ENCODE assay signal across 18 cellular contexts in genomic region chr11:69001301-69002081, GRCh38. TPM values are rescaled to one million over a fixed set of nuclear protein-coding genes. Genes with fewer than 3 reads are reported as not detected.
DNase-seq lines count a peak whose midpoint lies in the region; ATAC-seq and TF ChIP-seq lines count a peak whose summit lies in the region.
"Had no signal": no experiment of that assay in that cellular context is flagged by ENCODE, and none has a peak within 500 bp of the region (broad histone marks: within the 10 kb centered on the region; RNA-seq: fewer than 3 reads in every experiment).

No MANE protein-coding gene starts in this region.

- intact Hi-C loops in esophagus muscularis mucosa (cut with DNase I) = loop anchor here (5.0 kb wide), 1 partner anchor 54 kb away; no protein-coding TSS in a partner anchor

- H3K27me3 ChIP-seq in SJSA1 (replicated peaks) (no peaks in the 10 kb centered on the region), esophagus muscularis mucosa (no peaks in the 10 kb centered on the region), muscle layer of colon (ENCODE audit: control insufficient read depth in 1 of 2, insufficient read depth in 2 of 2, low read length in 2 of 2) (no peaks in the 10 kb centered on the region)

- H3K9me3 Mint-ChIP-seq in activated T-helper 17 cell treated with anti-CD3 and anti-CD28 coated beads, Interleukin-2, amount 50 U/mL, for 72 hours = no peaks in the 10 kb centered on the region
- H3K9me3 Mint-ChIP-seq: activated naive CD8-positive, alpha-beta T cell treated with anti-CD3 and anti-CD28 coated beads, Interleukin-2, amount 50 U/mL, for 24 hours; CD4-positive, alpha-beta T cell had no signal

- 63% methylated on average over 18 of the region's 23 CpGs for WGBS in esophagus muscularis mucosa

- no peak for TF ChIP-seq CTCF in esophagus muscularis mucosa (IDR thresholded peaks at IDR 0.05)

- peaks cover 54% of the 10 kb centered on the region for H3K4me1 ChIP-seq in SJSA1 (replicated peaks)
- H3K4me1 ChIP-seq in esophagus muscularis mucosa = peaks cover 41 to 94% (median 92%) of the 10 kb centered on the region in 4 donors
- H3K4me1 ChIP-seq in muscle layer of colon (ENCODE audit: insufficient read depth, low read length) = peaks cover 88% of the 10 kb centered on the region

- TF ChIP-seq EP300 in esophagus muscularis mucosa (IDR thresholded peaks at IDR 0.05) = no peak

- peak in 1 of 2 experiments; percentile 63 for DNase-seq in SJSA1 (ENCODE audit: low read depth in 1 of 2, low spot score in 2 of 2)
- no peak for DNase-seq in esophagus muscularis mucosa (ENCODE audit: extremely low spot score)
- DNase-seq in cortex of kidney (lab: John Stamatoyannopoulos, UW) = no peak
- DNase-seq in OCI-M2 (lab: John Stamatoyannopoulos, UW; ENCODE audit: unreplicated experiment) = no peak
- DNase-seq: activated naive CD8-positive, alpha-beta T cell treated with anti-CD3 and anti-CD28 coated beads, Interleukin-2, amount 50 U/mL, for 24 hours; effector CD8-positive, alpha-beta T cell; left cardiac atrium; NCI-H1436 treated with DMSO at 0.1 percent for 48 hours; NCI-H526 treated with DMSO at 0.1 percent for 48 hours; stimulated activated CD4-positive, alpha-beta T cell treated with anti-CD3 and anti-CD28 coated beads, Interleukin-2, amount 100 ng/mL, for 48 hours; stimulated activated naive CD4-positive, alpha-beta T cell treated with Interleukin-2 at 50 U/mL for 16 hours had no signal

- H3K4me3 ChIP-seq in SJSA1 (no peak overlapping the region), esophagus muscularis mucosa (no peak overlapping the region), muscle layer of colon (ENCODE audit: low read depth in 1 of 2, low read length in 2 of 2) (peak overlapping the region in 1 of 2 donors; percentile 7)

- no peaks in the 10 kb centered on the region for H3K27me3 Mint-ChIP-seq in activated T-helper 17 cell treated with anti-CD3 and anti-CD28 coated beads, Interleukin-2, amount 50 U/mL, for 72 hours

- TF ChIP-seq POLR2A in esophagus muscularis mucosa (IDR thresholded peaks at IDR 0.05; ENCODE audit: low read depth) = no peak

- H3K4me3 Mint-ChIP-seq in activated T-helper 17 cell treated with anti-CD3 and anti-CD28 coated beads, Interleukin-2, amount 50 U/mL, for 72 hours = no peak overlapping the region
- H3K4me3 Mint-ChIP-seq: activated naive CD8-positive, alpha-beta T cell treated with anti-CD3 and anti-CD28 coated beads, Interleukin-2, amount 50 U/mL, for 24 hours; CD4-positive, alpha-beta T cell had no signal

- no peaks in the 10 kb centered on the region for H3K4me1 Mint-ChIP-seq in activated T-helper 17 cell treated with anti-CD3 and anti-CD28 coated beads, Interleukin-2, amount 50 U/mL, for 72 hours
- H3K4me1 Mint-ChIP-seq: activated naive CD8-positive, alpha-beta T cell treated with anti-CD3 and anti-CD28 coated beads, Interleukin-2, amount 50 U/mL, for 24 hours had no signal

- H3K36me3 Mint-ChIP-seq in activated T-helper 17 cell treated with anti-CD3 and anti-CD28 coated beads, Interleukin-2, amount 50 U/mL, for 72 hours (ENCODE audit: low read depth) = no peaks in the 10 kb centered on the region

- H3K27ac ChIP-seq in SJSA1 = peak overlapping the region; percentile 79
- peak overlapping the region; percentile 95 to 99 (median 97) for H3K27ac ChIP-seq in esophagus muscularis mucosa (replicated peaks in 1 of 4)
- peak overlapping the region; percentile 67 for H3K27ac ChIP-seq in muscle layer of colon (ENCODE audit: low read depth, low read length)
- peak overlapping the region; percentile 61 for H3K27ac ChIP-seq in temporal lobe (ENCODE audit: low read depth, low read length)
- H3K27ac ChIP-seq: neutrophil had no signal

- H3K36me3 ChIP-seq in SJSA1 (peaks cover 41% of the 10 kb centered on the region), esophagus muscularis mucosa (peaks cover 9 to 36% (median 26%) of the 10 kb centered on the region in 4 donors), muscle layer of colon (ENCODE audit: insufficient read depth, low read length) (peaks cover 36% of the 10 kb centered on the region)
- H3K36me3 ChIP-seq: neutrophil had no signal

- H3K9ac ChIP-seq in muscle layer of colon (ENCODE audit: low read length) = peak overlapping the region; percentile 38

- no peaks in the 10 kb centered on the region for H3K9me3 ChIP-seq in SJSA1 (replicated peaks)
- H3K9me3 ChIP-seq in esophagus muscularis mucosa = no peaks in the 10 kb centered on the region
- no peaks in the 10 kb centered on the region for H3K9me3 ChIP-seq in muscle layer of colon (ENCODE audit: low read length)
- H3K9me3 ChIP-seq: neutrophil had no signal

- no peak for ATAC-seq in HG03342 (IDR thresholded peaks at IDR 0.05; ENCODE audit: unreplicated experiment)
- ATAC-seq in activated T-helper 17 cell treated with anti-CD3 and anti-CD28 coated beads, Interleukin-2, amount 50 U/mL, for 72 hours (replicated peaks) = no peak
- ATAC-seq: activated naive CD8-positive, alpha-beta T cell treated with anti-CD3 and anti-CD28 coated beads, Interleukin-2, amount 50 U/mL, for 24 hours had no signal

- no peak overlapping the region for H3K27ac Mint-ChIP-seq in activated T-helper 17 cell treated with anti-CD3 and anti-CD28 coated beads, Interleukin-2, amount 50 U/mL, for 72 hours
- H3K27ac Mint-ChIP-seq: activated naive CD8-positive, alpha-beta T cell treated with anti-CD3 and anti-CD28 coated beads, Interleukin-2, amount 50 U/mL, for 24 hours; CD4-positive, alpha-beta T cell had no signal

RNA-seq across cellular contexts. Expression of gene MRGPRF, which starts 11.6 kb away (rescaled TPM):
- total RNA-seq in SJSA1 (2014; rRNA removed; shearing (Covaris generic)) = 25.8 and 27.4 TPM in 2 replicates
- total RNA-seq in esophagus muscularis mucosa = 100 to 1,000 TPM in 3 of 4 donors, 10 to 100 TPM in 1; 77.9 to 206 (median 126) TPM
- total RNA-seq in temporal lobe = 1.2 TPM
- total RNA-seq in activated T-helper 17 cell treated with anti-CD3 and anti-CD28 coated beads, Interleukin-2, amount 50 U/mL, for 72 hours = not detected
- total RNA-seq: CD4-positive, alpha-beta T cell; glomerular endothelial cell had no signal

RNA-seq across cellular contexts. Expression of gene MRGPRD, which starts 20.7 kb away (rescaled TPM):
- total RNA-seq in SJSA1 (2014; rRNA removed; shearing (Covaris generic)) = not detected in 2 replicates
- total RNA-seq in esophagus muscularis mucosa = 1 to 10 TPM in 1 of 4 donors, under 1 TPM in 2, not detected in 1; 0.32 to 2.5 (median 0.66) TPM
- not detected for total RNA-seq in temporal lobe
- not detected for total RNA-seq in activated T-helper 17 cell treated with anti-CD3 and anti-CD28 coated beads, Interleukin-2, amount 50 U/mL, for 72 hours
- total RNA-seq: CD4-positive, alpha-beta T cell; glomerular endothelial cell; left cardiac atrium had no signal

RNA-seq across cellular contexts. Expression of gene TPCN2, which starts 47.2 kb away (rescaled TPM):
- 21.7 and 24.1 TPM in 2 replicates for total RNA-seq in SJSA1 (2014; rRNA removed; shearing (Covaris generic))
- 10 to 100 TPM; 18.7 to 34.5 (median 24.7) TPM for total RNA-seq in esophagus muscularis mucosa
- total RNA-seq in temporal lobe = 5.2 TPM
- total RNA-seq in activated T-helper 17 cell treated with anti-CD3 and anti-CD28 coated beads, Interleukin-2, amount 50 U/mL, for 72 hours = 10 to 100 TPM; 12.8 to 15.9 TPM

Comparison
In these comparisons a context has a peak if more than half of its experiments do, and no peak if none do; other contexts are left out.
1. RNA of gene MRGPRF, which starts 11.6 kb away (total RNA-seq): 77.9 to 206 TPM in esophagus muscularis mucosa and 25.8 to 27.4 TPM in SJSA1; 1.2 TPM in temporal lobe (single experiment) and not detected in activated T-helper 17 cell treated with anti-CD3 and anti-CD28 coated beads, Interleukin-2, amount 50 U/mL, for 72 hours; every median in the first group is over 10 times any median in the second.
2. Peak in every context shown above with its lines, with median percentiles within 50 percentile points of each other: H3K27ac ChIP-seq.